ENCODE assay signal across 16 cellular contexts in the genomic region with DNA sequence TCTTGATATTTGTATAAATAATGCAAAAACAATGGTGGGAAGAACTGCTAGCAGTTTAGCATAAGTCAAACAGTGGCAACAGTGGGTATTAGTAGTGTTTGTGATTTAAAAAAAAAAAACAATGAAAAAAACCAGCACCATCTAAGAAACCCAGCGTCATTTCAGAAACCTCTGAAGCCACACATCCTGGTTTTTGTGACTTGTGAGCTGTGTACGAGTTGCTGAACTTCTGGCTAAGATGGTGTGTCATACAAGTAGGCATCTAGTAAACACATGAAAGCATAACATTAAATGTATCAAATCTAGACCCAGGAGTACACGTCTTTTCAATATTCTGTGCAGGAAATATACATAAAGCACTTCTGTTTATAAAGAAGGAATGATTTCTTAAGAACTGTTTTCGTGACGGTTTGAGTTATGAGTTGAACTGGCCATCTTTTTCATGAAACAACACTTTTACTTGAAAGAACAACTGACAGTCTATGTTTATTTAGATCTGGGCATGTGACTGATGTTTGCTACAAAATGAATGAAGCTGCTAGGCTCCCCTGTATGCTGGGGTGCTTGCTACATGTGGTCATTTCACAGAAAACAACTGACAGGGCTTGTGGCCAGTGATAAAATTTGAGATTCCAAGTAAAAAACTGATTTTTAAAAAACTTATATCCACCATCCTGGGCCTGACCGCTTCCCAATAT.
DNase-seq lines count a peak whose midpoint lies in the region; ATAC-seq and TF ChIP-seq lines count a peak whose summit lies in the region.
"Had no signal": no experiment of that assay in that cellular context is flagged by ENCODE, and none has a peak within 500 bp of the region (broad histone marks: within the 10 kb centered on the region; RNA-seq: fewer than 3 reads in every experiment).

No MANE protein-coding gene starts in this region.

- TF ChIP-seq CTCF in GM12865 (IDR thresholded peaks at IDR 0.05; ENCODE audit: insufficient read depth, low read depth, low read length, missing control alignments) (no peak), GM10248 (IDR thresholded peaks at IDR 0.05; ENCODE audit: control extremely low read depth, extremely low read depth, low read depth, missing control alignments) (no peak)

- no peaks in the 10 kb centered on the region for H3K27me3 Mint-ChIP-seq in activated T-cell treated with anti-CD3 and anti-CD28 coated beads, Interleukin-2, amount 50 U/mL, for 24 hours
- H3K27me3 Mint-ChIP-seq in activated T-helper 17 cell treated with anti-CD3 and anti-CD28 coated beads, Interleukin-2, amount 50 U/mL, for 72 hours: no peaks in the 10 kb centered on the region
- H3K27me3 Mint-ChIP-seq in naive thymus-derived CD8-positive, alpha-beta T cell: no peaks in the 10 kb centered on the region
- H3K27me3 Mint-ChIP-seq: IgD-negative memory B cell had no signal

- peak overlapping the region; percentile 90 for H3K27ac Mint-ChIP-seq in activated T-cell treated with anti-CD3 and anti-CD28 coated beads, Interleukin-2, amount 50 U/mL, for 24 hours
- H3K27ac Mint-ChIP-seq in activated T-helper 17 cell treated with anti-CD3 and anti-CD28 coated beads, Interleukin-2, amount 50 U/mL, for 72 hours: peak overlapping the region; percentile 86
- H3K27ac Mint-ChIP-seq in naive thymus-derived CD8-positive, alpha-beta T cell: peak overlapping the region; percentile 22 to 84 (median 74)

- H3K4me1 Mint-ChIP-seq in activated T-cell treated with anti-CD3 and anti-CD28 coated beads, Interleukin-2, amount 50 U/mL, for 24 hours (ENCODE audit: low read depth): peaks cover 62% of the 10 kb centered on the region
- peaks cover 28% of the 10 kb centered on the region for H3K4me1 Mint-ChIP-seq in activated T-helper 17 cell treated with anti-CD3 and anti-CD28 coated beads, Interleukin-2, amount 50 U/mL, for 72 hours
- H3K4me1 Mint-ChIP-seq in naive thymus-derived CD8-positive, alpha-beta T cell: peaks cover 25 to 74% (median 68%) of the 10 kb centered on the region in 4 donors

- POLR2A ChIA-PET in naive thymus-derived CD8-positive, alpha-beta T cell (lab: Charles Lee): no interaction called here
- POLR2A ChIA-PET in GM10248 (lab: Yijun Ruan, JAX): no interaction called here

- H3K36me3 Mint-ChIP-seq in activated T-cell treated with anti-CD3 and anti-CD28 coated beads, Interleukin-2, amount 50 U/mL, for 24 hours (ENCODE audit: low read depth): peaks cover 93% of the 10 kb centered on the region
- peaks cover 98% of the 10 kb centered on the region for H3K36me3 Mint-ChIP-seq in activated T-helper 17 cell treated with anti-CD3 and anti-CD28 coated beads, Interleukin-2, amount 50 U/mL, for 72 hours (ENCODE audit: low read depth)
- peaks cover 14 to 90% (median 19%) of the 10 kb centered on the region in 3 donors for H3K36me3 Mint-ChIP-seq in naive thymus-derived CD8-positive, alpha-beta T cell
- H3K36me3 Mint-ChIP-seq: IgD-negative memory B cell had no signal

- H3K4me3 ChIP-seq in GM12865 (ENCODE audit: low read depth, low read length): no peak overlapping the region
- H3K4me3 ChIP-seq: GM23248 had no signal

- CTCF ChIA-PET in GM10248 (lab: Yijun Ruan, JAX): interaction anchor here (1.4 kb wide), 2 partner anchors 14 to 419 kb away, joined by 3 to 4 read pairs; no protein-coding TSS in a partner anchor

- H3K4me3 Mint-ChIP-seq in activated T-cell treated with anti-CD3 and anti-CD28 coated beads, Interleukin-2, amount 50 U/mL, for 24 hours: no peak overlapping the region
- H3K4me3 Mint-ChIP-seq in activated T-helper 17 cell treated with anti-CD3 and anti-CD28 coated beads, Interleukin-2, amount 50 U/mL, for 72 hours: peak overlapping the region; percentile 33
- H3K4me3 Mint-ChIP-seq in naive thymus-derived CD8-positive, alpha-beta T cell: no peak overlapping the region
- H3K4me3 Mint-ChIP-seq: IgD-negative memory B cell had no signal

- no peak for DNase-seq in activated T-cell treated with anti-CD3 and anti-CD28 coated beads, Interleukin-2, amount 50 U/mL, for 24 hours
- DNase-seq in activated T-cell treated with anti-CD3 and anti-CD28 coated beads for 4 hours (no peak), GM12865 (ENCODE audit: low read depth) (peak; percentile 72), GM10248 (ENCODE audit: extremely low spot score) (no peak)
- peak in 5 of 10 donors; percentile 31 to 68 (median 56) for DNase-seq in naive thymus-derived CD8-positive, alpha-beta T cell
- DNase-seq: ACHN, dermis blood vessel endothelial cell, DMS79 treated with DMSO at 0.1 percent for 48 hours, GM23248, left cardiac atrium, NCI-H226, SK-N-SH had no signal

- peak; percentile 96 for ATAC-seq in activated T-helper 17 cell treated with anti-CD3 and anti-CD28 coated beads, Interleukin-2, amount 50 U/mL, for 72 hours (replicated peaks)
- peak; percentile 59 to 91 for ATAC-seq in naive thymus-derived CD8-positive, alpha-beta T cell
- no peak for ATAC-seq in GM18517 (IDR thresholded peaks at IDR 0.05; ENCODE audit: unreplicated experiment)
- ATAC-seq in HG02678 (IDR thresholded peaks at IDR 0.05; ENCODE audit: unreplicated experiment): no peak

- no peaks in the 10 kb centered on the region for H3K9me3 Mint-ChIP-seq in activated T-cell treated with anti-CD3 and anti-CD28 coated beads, Interleukin-2, amount 50 U/mL, for 24 hours
- no peaks in the 10 kb centered on the region for H3K9me3 Mint-ChIP-seq in activated T-helper 17 cell treated with anti-CD3 and anti-CD28 coated beads, Interleukin-2, amount 50 U/mL, for 72 hours
- peaks cover 0 to 1% (median 0%) of the 10 kb centered on the region in 9 donors for H3K9me3 Mint-ChIP-seq in naive thymus-derived CD8-positive, alpha-beta T cell
- H3K9me3 Mint-ChIP-seq: IgD-negative memory B cell had no signal

Comparison
In these comparisons a context has a peak if more than half of its experiments do, and no peak if none do; other contexts are left out.
1. ATAC-seq: peak in activated T-helper 17 cell treated with anti-CD3 and anti-CD28 coated beads, Interleukin-2, amount 50 U/mL, for 72 hours (single experiment) and naive thymus-derived CD8-positive, alpha-beta T cell (2 of 2); none in GM18517 (single experiment) and HG02678 (single experiment).
2. Peak in every context shown above with its lines, with median percentiles within 50 percentile points of each other: H3K27ac Mint-ChIP-seq.